Comparison of ENCODE assay signal across 8 cellular contexts in the genomic region with DNA sequence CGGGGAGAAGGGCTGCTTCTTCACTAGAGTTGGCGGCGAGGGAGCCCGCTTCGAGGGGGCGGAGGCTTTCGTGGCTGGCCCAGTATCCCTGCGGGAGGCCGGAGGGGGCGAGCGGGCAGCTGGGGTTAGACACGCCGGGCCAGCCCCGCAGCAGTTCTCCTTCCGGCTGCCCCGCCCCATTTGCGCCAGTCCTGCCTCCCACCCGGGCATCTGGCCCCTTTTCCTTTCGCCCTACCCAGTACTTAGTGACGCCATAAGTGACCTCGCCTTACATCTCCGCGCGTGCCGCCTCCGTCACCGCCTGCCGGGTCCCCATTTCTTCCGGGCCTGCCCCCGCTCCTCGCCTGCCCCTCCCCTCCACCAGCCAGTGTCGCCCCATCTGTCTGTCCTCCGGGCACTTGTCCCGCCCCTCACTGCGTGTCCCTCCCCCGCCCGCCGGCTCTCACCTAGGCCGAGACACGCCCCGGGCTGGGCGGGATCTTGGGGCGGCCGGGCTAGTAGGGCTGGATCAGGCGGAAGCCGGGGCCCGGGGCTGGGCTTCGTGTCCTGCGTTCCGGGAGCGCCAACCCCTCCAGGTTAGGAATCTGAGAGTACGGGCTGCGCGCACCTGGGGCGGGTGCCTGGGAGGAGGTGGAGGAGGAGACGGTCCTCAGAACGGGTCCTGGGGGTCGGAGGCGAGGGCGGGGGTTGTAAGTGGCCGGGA.
DNase-seq lines count a peak whose midpoint lies in the region; ATAC-seq and TF ChIP-seq lines count a peak whose summit lies in the region.

No MANE protein-coding gene starts in this region.

- peak; percentile 91 for DNase-seq in NCI-H2029 (lab: John Stamatoyannopoulos, UW)
- peak; percentile 97 for DNase-seq in T-helper 9 cell
- peak; percentile 69 for DNase-seq in astrocyte of the spinal cord (ENCODE audit: low read depth, low spot score)
- peak; percentile 31 for DNase-seq in smooth muscle cell of the brain vasculature (ENCODE audit: low read depth, low spot score)
- DNase-seq in pons (ENCODE audit: low spot score): no peak

- H3K4me3 ChIP-seq in astrocyte of the spinal cord (ENCODE audit: low read depth, low read length): peak overlapping the region; percentile 47
- peak overlapping the region; percentile 61 for H3K4me3 ChIP-seq in iPS-11a (ENCODE audit: low read depth, low read length)

- in situ Hi-C loops in astrocyte of the spinal cord (cut with HindIII; ENCODE audit: low sequenced_read_pairs): no loop called here

- TF ChIP-seq POLR2A in GM15510 (IDR thresholded peaks at IDR 0.05; ENCODE audit: borderline replicate concordance, extremely low read depth, insufficient read length): peak; percentile 69

- peak; percentile 82 for ATAC-seq in HG02870 (IDR thresholded peaks at IDR 0.05; ENCODE audit: unreplicated experiment)

- TF ChIP-seq CTCF in astrocyte of the spinal cord (IDR thresholded peaks at IDR 0.05; ENCODE audit: low read depth, low read length): no peak
